30 cellular contexts compared by ENCODE assay signal in the genomic region with DNA sequence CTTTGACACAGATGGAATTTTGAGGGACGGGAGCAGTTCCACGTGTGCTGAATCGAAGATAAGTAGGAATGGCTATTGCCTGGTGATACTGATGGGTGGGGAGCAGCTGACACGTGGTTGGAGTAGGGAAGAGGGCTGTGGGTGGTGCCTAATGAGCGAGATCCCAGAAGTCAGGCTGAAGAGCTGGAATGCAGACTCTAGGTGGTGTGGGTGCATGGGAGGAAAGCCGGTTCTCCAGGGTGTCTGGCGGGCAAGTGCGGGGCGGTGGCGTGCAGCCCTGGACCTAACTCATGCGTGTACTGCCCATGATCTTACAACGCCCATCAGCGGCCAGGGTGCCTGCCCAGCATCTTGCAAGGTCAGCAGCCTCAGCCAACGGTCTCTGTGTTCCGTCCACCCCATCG.
"Had no signal": no experiment of that assay in that cellular context is flagged by ENCODE, and none has a peak within 500 bp of the region (broad histone marks: within the 10 kb centered on the region; RNA-seq: fewer than 3 reads in every experiment).

No MANE protein-coding gene starts in this region.

- H3K36me3 Mint-ChIP-seq: activated CD4-positive, alpha-beta memory T cell treated with anti-CD3 and anti-CD28 coated beads for 36 hours; activated naive CD8-positive, alpha-beta T cell treated with anti-CD3 and anti-CD28 coated beads, Interleukin-2, amount 10 ng/mL, durations not matched to agents 7 days and 5 days; naive thymus-derived CD8-positive, alpha-beta T cell; stimulated activated memory B cell treated with anti-CD40 and anti-IgM and Interleukin-4, amounts not matched to agents 10 μg/mL and 1 μg/mL and 100 μg/mL, for 72 hours had no signal

- DNase-seq: activated CD4-positive, alpha-beta memory T cell treated with anti-CD3 and anti-CD28 coated beads for 36 hours; activated CD4-positive, alpha-beta T cell treated with anti-CD3 and anti-CD28 coated beads, Interleukin-2, amount 10 ng/mL, durations not matched to agents 24 days and 14 days; activated CD4-positive, CD25-positive, alpha-beta regulatory T cell treated with anti-CD3 and anti-CD28 coated beads, Interleukin-2, amount 50 U/mL, for 72 hours; activated CD8-positive, alpha-beta memory T cell treated with anti-CD3 and anti-CD28 coated beads, Interleukin-2, amount 50 U/mL, for 4 hours; activated effector memory CD4-positive, alpha-beta T cell treated with anti-CD3 and anti-CD28 coated beads, Interleukin-2, amount 50 U/mL, for 16 hours; activated naive CD4-positive, alpha-beta T cell treated with anti-CD3 and anti-CD28 coated beads for 36 hours; activated naive CD8-positive, alpha-beta T cell treated with anti-CD3 and anti-CD28 coated beads, Interleukin-2, amount 10 ng/mL, durations not matched to agents 7 days and 5 days; activated T-cell treated with anti-CD3 and anti-CD28 coated beads, Interleukin-2, amount 50 U/mL, for 1 hour; effector CD8-positive, alpha-beta T cell; gastrocnemius medialis; hippocampal formation; left colon; naive thymus-derived CD8-positive, alpha-beta T cell; small intestine; stimulated activated CD4-positive, alpha-beta T cell treated with anti-CD3 and anti-CD28 coated beads, Interleukin-1b, Interleukin-23, amount 100 ng/mL, for 48 hours; stimulated activated CD4-positive, alpha-beta T cell treated with anti-CD3 and anti-CD28 coated beads, Interleukin-4, amount 100 ng/mL, for 4 hours; stimulated activated CD8-positive, alpha-beta memory T cell treated with anti-CD3 and anti-CD28 coated beads, Interleukin-4, amount 100 ng/mL, for 48 hours; stimulated activated naive CD8-positive, alpha-beta T cell treated with anti-CD3 and anti-CD28 coated beads, Interleukin-15, amount 100 ng/mL, for 72 hours; substantia nigra; WERI-Rb-1 had no signal

- H3K9me3 ChIP-seq: ascending aorta, gastrocnemius medialis, upper lobe of left lung had no signal

- ATAC-seq: gastrocnemius medialis; left colon; naive thymus-derived CD8-positive, alpha-beta T cell; sciatic nerve; stimulated activated memory B cell treated with anti-CD40 and anti-IgM and Interleukin-4, amounts not matched to agents 10 μg/mL and 1 μg/mL and 100 μg/mL, for 72 hours; stimulated activated naive CD8-positive, alpha-beta T cell treated with anti-CD3 and anti-CD28 coated beads, Interleukin-15, amount 100 ng/mL, for 72 hours had no signal

- H3K36me3 ChIP-seq: ascending aorta, gastrocnemius medialis, upper lobe of left lung had no signal

- FAIRE-seq: endometrium, keratinocyte, small intestine had no signal

- H3K4me3 ChIP-seq: ascending aorta, gastrocnemius medialis, upper lobe of left lung had no signal

- H3K27me3 ChIP-seq: ascending aorta, gastrocnemius medialis, upper lobe of left lung had no signal

- H3K27ac ChIP-seq: ascending aorta, epithelial cell of prostate, gastrocnemius medialis, upper lobe of left lung, WERI-Rb-1 had no signal

- H3K4me1 ChIP-seq: ascending aorta, gastrocnemius medialis, upper lobe of left lung had no signal

- H3K27ac Mint-ChIP-seq: activated CD4-positive, alpha-beta memory T cell treated with anti-CD3 and anti-CD28 coated beads for 36 hours; activated CD4-positive, alpha-beta T cell treated with anti-CD3 and anti-CD28 coated beads, Interleukin-2, amount 10 ng/mL, durations not matched to agents 24 days and 14 days; activated naive CD4-positive, alpha-beta T cell treated with anti-CD3 and anti-CD28 coated beads for 36 hours; activated naive CD8-positive, alpha-beta T cell treated with anti-CD3 and anti-CD28 coated beads, Interleukin-2, amount 10 ng/mL, durations not matched to agents 7 days and 5 days; activated T-helper 1 cell treated with anti-CD3 and anti-CD28 coated beads, Interleukin-12 subunit alpha, Interleukin-12 subunit beta, Interleukin-2, Interleukin-4 antibody, amounts not matched to agents 30 ng/mL and 10 ng/mL and 1 ng/mL, durations not matched to agents 14 hours and 24 hours and 36 hours; mesothelial cell of epicardium; naive thymus-derived CD8-positive, alpha-beta T cell; stimulated activated memory B cell treated with anti-CD40 and anti-IgM and Interleukin-4, amounts not matched to agents 10 μg/mL and 1 μg/mL and 100 μg/mL, for 72 hours; stimulated activated naive CD8-positive, alpha-beta T cell treated with anti-CD3 and anti-CD28 coated beads, Interleukin-15, amount 100 ng/mL, for 72 hours had no signal

- H3K4me1 Mint-ChIP-seq: activated CD4-positive, alpha-beta T cell treated with anti-CD3 and anti-CD28 coated beads, Interleukin-2, amount 10 ng/mL, durations not matched to agents 24 days and 14 days; activated naive CD8-positive, alpha-beta T cell treated with anti-CD3 and anti-CD28 coated beads, Interleukin-2, amount 10 ng/mL, durations not matched to agents 7 days and 5 days; central memory CD8-positive, alpha-beta T cell; mesothelial cell of epicardium; naive thymus-derived CD8-positive, alpha-beta T cell; stimulated activated memory B cell treated with anti-CD40 and anti-IgM and Interleukin-4, amounts not matched to agents 10 μg/mL and 1 μg/mL and 100 μg/mL, for 72 hours; stimulated activated naive CD8-positive, alpha-beta T cell treated with anti-CD3 and anti-CD28 coated beads, Interleukin-15, amount 100 ng/mL, for 72 hours had no signal

- H3K4me3 Mint-ChIP-seq: activated CD4-positive, alpha-beta memory T cell treated with anti-CD3 and anti-CD28 coated beads for 36 hours; activated CD4-positive, alpha-beta T cell treated with anti-CD3 and anti-CD28 coated beads, Interleukin-2, amount 10 ng/mL, durations not matched to agents 24 days and 14 days; activated naive CD4-positive, alpha-beta T cell treated with anti-CD3 and anti-CD28 coated beads for 36 hours; activated naive CD8-positive, alpha-beta T cell treated with anti-CD3 and anti-CD28 coated beads, Interleukin-2, amount 10 ng/mL, durations not matched to agents 7 days and 5 days; activated T-helper 1 cell treated with anti-CD3 and anti-CD28 coated beads, Interleukin-12 subunit alpha, Interleukin-12 subunit beta, Interleukin-2, Interleukin-4 antibody, amounts not matched to agents 30 ng/mL and 10 ng/mL and 1 ng/mL, durations not matched to agents 14 hours and 24 hours and 36 hours; central memory CD8-positive, alpha-beta T cell; mesothelial cell of epicardium; naive thymus-derived CD8-positive, alpha-beta T cell; stimulated activated memory B cell treated with anti-CD40 and anti-IgM and Interleukin-4, amounts not matched to agents 10 μg/mL and 1 μg/mL and 100 μg/mL, for 72 hours; stimulated activated naive CD8-positive, alpha-beta T cell treated with anti-CD3 and anti-CD28 coated beads, Interleukin-15, amount 100 ng/mL, for 72 hours had no signal

- H3K9me3 Mint-ChIP-seq: activated CD4-positive, alpha-beta memory T cell treated with anti-CD3 and anti-CD28 coated beads for 36 hours; activated CD4-positive, alpha-beta T cell treated with anti-CD3 and anti-CD28 coated beads, Interleukin-2, amount 10 ng/mL, durations not matched to agents 24 days and 14 days; activated naive CD4-positive, alpha-beta T cell treated with anti-CD3 and anti-CD28 coated beads for 36 hours; activated naive CD8-positive, alpha-beta T cell treated with anti-CD3 and anti-CD28 coated beads, Interleukin-2, amount 10 ng/mL, durations not matched to agents 7 days and 5 days; activated T-helper 1 cell treated with anti-CD3 and anti-CD28 coated beads, Interleukin-12 subunit alpha, Interleukin-12 subunit beta, Interleukin-2, Interleukin-4 antibody, amounts not matched to agents 30 ng/mL and 10 ng/mL and 1 ng/mL, durations not matched to agents 14 hours and 24 hours and 36 hours; central memory CD8-positive, alpha-beta T cell; mesothelial cell of epicardium; stimulated activated naive CD8-positive, alpha-beta T cell treated with anti-CD3 and anti-CD28 coated beads, Interleukin-15, amount 100 ng/mL, for 72 hours had no signal
